8 cellular contexts compared by ENCODE assay signal in the genomic region with DNA sequence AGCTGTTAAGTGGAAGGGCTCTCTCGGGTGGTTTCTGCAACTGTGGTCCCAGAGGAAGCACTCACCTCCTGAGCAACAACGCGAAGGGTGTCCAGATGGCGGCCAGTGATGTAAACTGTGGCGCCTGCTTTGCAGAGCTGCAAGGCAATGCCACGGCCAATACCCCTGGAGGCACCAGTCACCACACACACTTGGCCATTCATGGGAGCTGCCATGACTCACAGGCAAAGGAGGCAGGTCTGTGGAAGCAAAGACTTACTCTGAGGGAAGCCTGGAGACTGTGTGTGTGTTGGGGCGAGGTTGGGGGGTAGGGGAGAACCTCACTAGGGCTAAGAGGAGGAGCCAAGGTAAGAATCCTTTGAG.
A peak's percentile ranks its signal among the peaks of the same experiment; 100 is the strongest.
DNase-seq lines count a peak whose midpoint lies in the region; TF ChIP-seq lines count a peak whose summit lies in the region.

No MANE protein-coding gene starts in this region.

- H4K20me1 ChIP-seq in KMS-11 (ENCODE audit: insufficient read depth): no peaks in the 10 kb centered on the region

- DNase-seq in NCI-H2227 (lab: John Stamatoyannopoulos, UW; ENCODE audit: unreplicated experiment) (peak; percentile 25), NCI-H2227 treated with DMSO at 0.1 percent for 48 hours (lab: John Stamatoyannopoulos, UW) (no peak), astrocyte of the spinal cord (ENCODE audit: low read depth, low spot score) (peak; percentile 54), kidney glomerular epithelial cell (lab: John Stamatoyannopoulos, UW) (peak; percentile 45), substantia nigra (lab: John Stamatoyannopoulos, UW) (peak in 4 of 49 donors; percentile 15 to 35 (median 27)), NCI-H187 (lab: John Stamatoyannopoulos, UW) (no peak), DMS153 treated with DMSO at 0.1 percent for 48 hours (lab: John Stamatoyannopoulos, UW; ENCODE audit: unreplicated experiment) (no peak)

- H3K36me3 ChIP-seq in KMS-11 (ENCODE audit: insufficient read depth): no peaks in the 10 kb centered on the region

- H3K27ac ChIP-seq in KMS-11 (peak overlapping the region; percentile 45; the same call in 1 of the 2 replicates), substantia nigra (ENCODE audit: low read depth, low read length, poor library complexity, severe bottlenecking) (peak overlapping the region; percentile 73)

- peaks cover 14% of the 10 kb centered on the region for H3K4me1 ChIP-seq in KMS-11 (ENCODE audit: low read depth, poor library complexity, severe bottlenecking)

- no peaks in the 10 kb centered on the region for H3K27me3 ChIP-seq in KMS-11 (ENCODE audit: insufficient read depth, low read depth)

- H3K79me2 ChIP-seq in KMS-11 (ENCODE audit: insufficient read depth, low read depth): peaks cover 12% of the 10 kb centered on the region; the same call in 1 of the 2 replicates

- in situ Hi-C loops in astrocyte of the spinal cord (cut with HindIII; ENCODE audit: low sequenced_read_pairs): no loop called here

- H3K4me2 ChIP-seq in KMS-11: peak overlapping the region; percentile 78

- H3K4me3 ChIP-seq in KMS-11 (IDR thresholded peaks at IDR 0.05; ENCODE audit: insufficient read depth, low read depth, low read length) (no peak overlapping the region), astrocyte of the spinal cord (ENCODE audit: low read depth, low read length) (peak overlapping the region; percentile 92)

- peak overlapping the region; percentile 55; the same call in 1 of the 2 replicates for H3K9ac ChIP-seq in KMS-11

- TF ChIP-seq CTCF in KMS-11 (conservative IDR thresholded peaks at IDR 0.05; ENCODE audit: low read depth, low read length) (no peak), astrocyte of the spinal cord (IDR thresholded peaks at IDR 0.05; ENCODE audit: low read depth, low read length) (no peak)

- peak overlapping the region; percentile 66; the same call in 1 of the 2 replicates for H2AFZ ChIP-seq in KMS-11 (ENCODE audit: low read depth)

Comparison
In these comparisons a context has a peak if more than half of its experiments do, and no peak if none do; other contexts are left out.
1. DNase-seq: peak in NCI-H2227 (single experiment), astrocyte of the spinal cord (single experiment) and kidney glomerular epithelial cell (single experiment); none in NCI-H2227 treated with DMSO at 0.1 percent for 48 hours (single experiment), NCI-H187 (0 of 2) and DMS153 treated with DMSO at 0.1 percent for 48 hours (single experiment).